ENCODE assay signal across 18 cellular contexts in the genomic region with DNA sequence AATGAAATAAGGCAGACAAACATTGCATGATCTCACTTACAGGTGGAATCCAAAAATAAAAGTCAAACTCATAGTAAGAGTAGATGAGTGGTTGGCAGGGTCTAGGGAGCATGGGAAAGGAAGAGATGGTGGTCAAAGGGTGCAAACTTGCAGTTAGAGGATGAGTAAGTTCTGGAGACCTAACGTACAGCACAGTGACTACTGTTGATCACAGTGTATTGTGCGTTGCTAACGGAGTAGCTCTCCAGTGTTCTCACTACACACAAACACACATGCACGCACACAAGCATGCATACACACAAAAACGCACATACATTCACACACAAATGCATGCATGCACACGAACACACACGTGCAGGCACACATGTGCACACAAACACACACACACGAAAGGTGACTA. TPM values are rescaled to one million over a fixed set of nuclear protein-coding genes. Genes with fewer than 3 reads are reported as not detected.
DNase-seq lines count a peak whose midpoint lies in the region; ATAC-seq and TF ChIP-seq lines count a peak whose summit lies in the region.
"Had no signal": no experiment of that assay in that cellular context is flagged by ENCODE, and none has a peak within 500 bp of the region (broad histone marks: within the 10 kb centered on the region; RNA-seq: fewer than 3 reads in every experiment).

No MANE protein-coding gene starts in this region.

- no peaks in the 10 kb centered on the region for H3K9me3 Mint-ChIP-seq in T-helper 2 cell treated with Interferon-gamma antibody and Interleukin-4, amounts not matched to agents 5 μg/mL and 100 μg/mL, for 36 hours
- H3K9me3 Mint-ChIP-seq: activated naive CD4-positive, alpha-beta T cell treated with anti-CD3 and anti-CD28 coated beads, Interleukin-2, amount 50 U/mL, for 24 hours; CD4-positive, alpha-beta T cell had no signal

- DNase-seq in T-helper 2 cell treated with Interferon-gamma antibody and Interleukin-4, amounts not matched to agents 5 μg/mL and 100 μg/mL, for 36 hours (ENCODE audit: low spot score): peak; percentile 40
- DNase-seq in DMS153 (lab: John Stamatoyannopoulos, UW) (no peak), heart left ventricle (no peak), NOMO-1 treated with DMSO at 0.1 percent for 48 hours (lab: John Stamatoyannopoulos, UW; ENCODE audit: unreplicated experiment) (no peak)
- DNase-seq: activated CD4-positive, alpha-beta T cell treated with anti-CD3 and anti-CD28 coated beads, Interleukin-2, amount 50 U/mL, for 1 hour; CD4-positive, alpha-beta T cell; GF-D8; mucosa of descending colon; NCI-H1417; psoas muscle; stimulated activated CD4-positive, alpha-beta T cell treated with anti-CD3 and anti-CD28 coated beads, Interleukin-4, amount 100 ng/mL, for 1 hour had no signal

- H3K4me1 Mint-ChIP-seq in T-helper 2 cell treated with Interferon-gamma antibody and Interleukin-4, amounts not matched to agents 5 μg/mL and 100 μg/mL, for 36 hours (ENCODE audit: low read depth): peaks cover 43% of the 10 kb centered on the region
- H3K4me1 Mint-ChIP-seq: activated naive CD4-positive, alpha-beta T cell treated with anti-CD3 and anti-CD28 coated beads, Interleukin-2, amount 50 U/mL, for 24 hours had no signal

- no peak for TF ChIP-seq CTCF in heart left ventricle (IDR thresholded peaks at IDR 0.05)

- ATAC-seq in GM18508 (IDR thresholded peaks at IDR 0.05; ENCODE audit: insufficient read depth, unreplicated experiment): peak; percentile 82
- peak; percentile 76 for ATAC-seq in GM19438 (IDR thresholded peaks at IDR 0.05; ENCODE audit: low read depth, unreplicated experiment)
- peak; percentile 87 for ATAC-seq in HG02973 (IDR thresholded peaks at IDR 0.05; ENCODE audit: unreplicated experiment)
- no peak for ATAC-seq in heart left ventricle
- ATAC-seq in GM18517 (IDR thresholded peaks at IDR 0.05; ENCODE audit: unreplicated experiment): no peak
- ATAC-seq: mucosa of descending colon, psoas muscle had no signal

- no peaks in the 10 kb centered on the region for H3K4me1 ChIP-seq in heart left ventricle
- H3K4me1 ChIP-seq: psoas muscle had no signal

- no peaks in the 10 kb centered on the region for H3K27me3 ChIP-seq in heart left ventricle

- no peak overlapping the region for H3K27ac ChIP-seq in heart left ventricle
- H3K27ac ChIP-seq: psoas muscle had no signal

- peaks cover 15% of the 10 kb centered on the region for H3K36me3 Mint-ChIP-seq in T-helper 2 cell treated with Interferon-gamma antibody and Interleukin-4, amounts not matched to agents 5 μg/mL and 100 μg/mL, for 36 hours (ENCODE audit: low read depth)
- H3K36me3 Mint-ChIP-seq: activated naive CD4-positive, alpha-beta T cell treated with anti-CD3 and anti-CD28 coated beads, Interleukin-2, amount 50 U/mL, for 24 hours had no signal

- no peaks in the 10 kb centered on the region for H3K27me3 Mint-ChIP-seq in T-helper 2 cell treated with Interferon-gamma antibody and Interleukin-4, amounts not matched to agents 5 μg/mL and 100 μg/mL, for 36 hours (ENCODE audit: low read depth)
- H3K27me3 Mint-ChIP-seq: activated naive CD4-positive, alpha-beta T cell treated with anti-CD3 and anti-CD28 coated beads, Interleukin-2, amount 50 U/mL, for 24 hours; CD4-positive, alpha-beta T cell had no signal

- no peak for TF ChIP-seq POLR2A in heart left ventricle (IDR thresholded peaks at IDR 0.05)

- no peaks in the 10 kb centered on the region for H3K36me3 ChIP-seq in heart left ventricle

- intact Hi-C loops in heart left ventricle (cut with DNase I): loop anchor here in 1 of 10 donors (10.0 kb wide), 1 partner anchor 89 kb away; no protein-coding TSS in a partner anchor

- WGBS in heart left ventricle, 4 donors: 96 to 99% (median 96%) methylated on average over 8 of the region's 8 CpGs

- H3K9me3 ChIP-seq in heart left ventricle: peaks cover 0 to 9% (median 0%) of the 10 kb centered on the region in 12 donors
- H3K9me3 ChIP-seq: mucosa of descending colon, psoas muscle had no signal

- H3K4me3 Mint-ChIP-seq in T-helper 2 cell treated with Interferon-gamma antibody and Interleukin-4, amounts not matched to agents 5 μg/mL and 100 μg/mL, for 36 hours: no peak overlapping the region
- H3K4me3 Mint-ChIP-seq: activated naive CD4-positive, alpha-beta T cell treated with anti-CD3 and anti-CD28 coated beads, Interleukin-2, amount 50 U/mL, for 24 hours; CD4-positive, alpha-beta T cell had no signal

- H3K4me3 ChIP-seq in heart left ventricle: no peak overlapping the region
- H3K4me3 ChIP-seq: mucosa of descending colon, psoas muscle had no signal

- H3K27ac Mint-ChIP-seq in T-helper 2 cell treated with Interferon-gamma antibody and Interleukin-4, amounts not matched to agents 5 μg/mL and 100 μg/mL, for 36 hours: peak overlapping the region; percentile 79
- H3K27ac Mint-ChIP-seq: activated naive CD4-positive, alpha-beta T cell treated with anti-CD3 and anti-CD28 coated beads, Interleukin-2, amount 50 U/mL, for 24 hours; CD4-positive, alpha-beta T cell had no signal

RNA-seq across cellular contexts. Expression of a gene that starts 54.9 kb away (rescaled TPM):
- 10 to 100 TPM in 1 of 9 donors, 1 to 10 TPM in 3, under 1 TPM in 5; 0.34 to 13.4 (median 0.75) TPM for total RNA-seq in heart left ventricle
- under 1 TPM; 0.23 to 1.00 TPM for polyA plus RNA-seq in heart left ventricle
- total RNA-seq: H1, SK-MEL-5 had no signal
- polyA plus RNA-seq: H1 had no signal

Comparison
In these comparisons a context has a peak if more than half of its experiments do, and no peak if none do; other contexts are left out.
1. ATAC-seq: peak in GM18508 (single experiment), GM19438 (single experiment) and HG02973 (single experiment); none in heart left ventricle (0 of 4) and GM18517 (single experiment).